8 cellular contexts compared by ENCODE assay signal in genomic region chr19:43779820-43780219, GRCh38. TPM values are rescaled to one million over a fixed set of nuclear protein-coding genes. Genes with fewer than 3 reads are reported as not detected.
A peak's percentile ranks its signal among the peaks of the same experiment; 100 is the strongest.
DNase-seq lines count a peak whose midpoint lies in the region; ATAC-seq and TF ChIP-seq lines count a peak whose summit lies in the region.

No MANE protein-coding gene starts in this region.

- peaks cover 7% of the 10 kb centered on the region for H3K36me3 Mint-ChIP-seq in activated T-cell treated with anti-CD3 and anti-CD28 coated beads, Interleukin-2, amount 50 U/mL, for 4 hours (ENCODE audit: insufficient read depth)

- TF ChIP-seq POLR2A in transverse colon (IDR thresholded peaks at IDR 0.05), result no peak

- no peaks in the 10 kb centered on the region for H3K9me3 Mint-ChIP-seq in activated T-cell treated with anti-CD3 and anti-CD28 coated beads, Interleukin-2, amount 50 U/mL, for 4 hours

- ATAC-seq in activated T-cell treated with anti-CD3 and anti-CD28 coated beads, Interleukin-2, amount 50 U/mL, for 4 hours, result no peak

- H3K27me3 Mint-ChIP-seq in activated T-cell treated with anti-CD3 and anti-CD28 coated beads, Interleukin-2, amount 50 U/mL, for 4 hours (ENCODE audit: low read depth), result no peaks in the 10 kb centered on the region

- WGBS in transverse colon (ENCODE audit: low coverage in 1 of 2), 2 donors, result 16% methylated on average over 3 of the region's 3 CpGs; no CpG with 5 or more reads in 1 of the 2 donors

- no peak for TF ChIP-seq EP300 in transverse colon (IDR thresholded peaks at IDR 0.05; ENCODE audit: low read depth)

- H3K36me3 ChIP-seq in duodenal mucosa (ENCODE audit: control insufficient read depth in 1 of 2, insufficient read depth in 2 of 2, low read length in 2 of 2) (no peaks in the 10 kb centered on the region), transverse colon (no peaks in the 10 kb centered on the region)

- H3K27ac ChIP-seq in duodenal mucosa (ENCODE audit: low read depth, low read length), result no peak overlapping the region
- peak overlapping the region; percentile 82 to 86 (median 84) for H3K27ac ChIP-seq in transverse colon

- peak overlapping the region; percentile 23 to 69 for H3K9ac ChIP-seq in duodenal mucosa (ENCODE audit: low read depth in 1 of 2, low read length in 2 of 2)

- DNase-seq in activated T-cell treated with anti-CD3 and anti-CD28 coated beads, Interleukin-2, amount 50 U/mL, for 4 hours, result no peak
- DNase-seq in activated T-cell treated with anti-CD3 and anti-CD28 coated beads for 4 hours, result no peak
- DNase-seq in RKO (ENCODE audit: low spot score), result peak; percentile 51
- DNase-seq in transverse colon, result no peak
- no peak for DNase-seq in stimulated activated CD4-positive, alpha-beta T cell treated with anti-CD3 and anti-CD28 coated beads, Interleukin-4, amount 100 ng/mL, for 1 hour
- no peak for DNase-seq in NCI-H1092 (lab: John Stamatoyannopoulos, UW)
- no peak for DNase-seq in NCI-H2196 treated with DMSO at 0.1 percent for 48 hours (lab: John Stamatoyannopoulos, UW; ENCODE audit: unreplicated experiment)

- TF ChIP-seq CTCF in transverse colon (IDR thresholded peaks at IDR 0.05), result peak in 2 of 5 experiments; percentile 31 to 55

- peak overlapping the region; percentile 58 to 62 for H3K4me3 ChIP-seq in duodenal mucosa (ENCODE audit: low read depth in 1 of 2, low read length in 2 of 2)
- H3K4me3 ChIP-seq in transverse colon, result peak overlapping the region in 3 of 4 donors; percentile 19 to 52 (median 43)

- intact Hi-C loops in transverse colon (cut with DNase I; ENCODE audit: low total_unique reads), result loop anchor here (5.0 kb wide), 1 partner anchor 33 kb away; no protein-coding TSS in a partner anchor

- H3K27me3 ChIP-seq in duodenal mucosa (ENCODE audit: control insufficient read depth in 1 of 2, insufficient read depth in 2 of 2, low read length in 2 of 2), result no peaks in the 10 kb centered on the region
- H3K27me3 ChIP-seq in transverse colon, result no peaks in the 10 kb centered on the region

- no peaks in the 10 kb centered on the region for H3K9me3 ChIP-seq in duodenal mucosa (ENCODE audit: control insufficient read depth in 1 of 2, low read length in 2 of 2)
- H3K9me3 ChIP-seq in transverse colon, result no peaks in the 10 kb centered on the region

- peaks cover 83% of the 10 kb centered on the region for H3K4me1 Mint-ChIP-seq in activated T-cell treated with anti-CD3 and anti-CD28 coated beads, Interleukin-2, amount 50 U/mL, for 4 hours (ENCODE audit: low read depth)

- peak overlapping the region; percentile 91 for H3K4me3 Mint-ChIP-seq in activated T-cell treated with anti-CD3 and anti-CD28 coated beads, Interleukin-2, amount 50 U/mL, for 4 hours

- in situ Hi-C loops in transverse colon (cut with MboI; ENCODE audit: low pct_ligation_motif_present in 1 of 4, low pct_unique_long_range_greater_than_20kb in 1 of 4, low sequenced_read_pairs in 3 of 4), result no loop called here

- peaks cover 51 to 79% of the 10 kb centered on the region in 2 donors for H3K4me1 ChIP-seq in duodenal mucosa (ENCODE audit: control insufficient read depth in 1 of 2, insufficient read depth in 2 of 2, low read length in 2 of 2)
- peaks cover 34 to 81% (median 52%) of the 10 kb centered on the region in 4 donors for H3K4me1 ChIP-seq in transverse colon

RNA-seq across cellular contexts. Expression of gene KCNN4, which starts 1.0 kb away (rescaled TPM):
- 100 to 1,000 TPM in 1 of 3 donors, 10 to 100 TPM in 2; 90.6 to 123 (median 94.7) TPM for total RNA-seq in activated T-cell treated with anti-CD3 and anti-CD28 coated beads, Interleukin-2, amount 50 U/mL, for 4 hours
- 10 to 100 TPM in 3 of 4 donors, not detected in 1; 26.5 to 72.2 (median 37.4) TPM for total RNA-seq in transverse colon

RNA-seq across cellular contexts. Expression of gene LYPD5, which starts 22.4 kb away (rescaled TPM):
- total RNA-seq in activated T-cell treated with anti-CD3 and anti-CD28 coated beads, Interleukin-2, amount 50 U/mL, for 4 hours, result under 1 TPM in 2 of 3 donors, not detected in 1; 0.53 to 0.87 TPM
- 1 to 10 TPM in 3 of 4 donors, not detected in 1; 2.1 to 5.2 (median 2.6) TPM for total RNA-seq in transverse colon

RNA-seq across cellular contexts. Expression of gene SMG9, which starts 25.1 kb away (rescaled TPM):
- total RNA-seq in activated T-cell treated with anti-CD3 and anti-CD28 coated beads, Interleukin-2, amount 50 U/mL, for 4 hours, result 100 to 1,000 TPM; 102 to 114 (median 109) TPM
- 10 to 100 TPM in 3 of 4 donors, 1 to 10 TPM in 1; 4.1 to 68.7 (median 13.8) TPM for total RNA-seq in transverse colon

RNA-seq across cellular contexts. Expression of gene ZNF283, which starts 47.3 kb away (rescaled TPM):
- 1 to 10 TPM; 2.7 to 3.2 (median 3.0) TPM for total RNA-seq in activated T-cell treated with anti-CD3 and anti-CD28 coated beads, Interleukin-2, amount 50 U/mL, for 4 hours
- total RNA-seq in transverse colon, result 100 to 1,000 TPM in 1 of 4 donors, 10 to 100 TPM in 3; 10.9 to 168 (median 17.8) TPM
